In genomic region chr1:56073614-56074356, GRCh38 we compare ENCODE assay signal across 11 cellular contexts.
DNase-seq lines count a peak whose midpoint lies in the region; ATAC-seq and TF ChIP-seq lines count a peak whose summit lies in the region.
"Had no signal": no experiment of that assay in that cellular context is flagged by ENCODE, and none has a peak within 500 bp of the region (broad histone marks: within the 10 kb centered on the region; RNA-seq: fewer than 3 reads in every experiment).

No MANE protein-coding gene starts in this region.

- H3K4me3 Mint-ChIP-seq in MCF 10A (ENCODE audit: unreplicated experiment): no peak overlapping the region
- H3K4me3 Mint-ChIP-seq: activated naive CD8-positive, alpha-beta T cell treated with anti-CD3 and anti-CD28 coated beads, Interleukin-2, amount 50 U/mL, for 24 hours; CD4-positive, CD25-positive, alpha-beta regulatory T cell had no signal

- ATAC-seq in left ventricle myocardium superior (peak; percentile 86), gastrocnemius medialis (peak; percentile 73), HG02852 (IDR thresholded peaks at IDR 0.05; ENCODE audit: unreplicated experiment) (no peak), GM21723 (IDR thresholded peaks at IDR 0.05; ENCODE audit: unreplicated experiment) (no peak)
- ATAC-seq: activated naive CD8-positive, alpha-beta T cell treated with anti-CD3 and anti-CD28 coated beads, Interleukin-2, amount 50 U/mL, for 24 hours had no signal

- DNase-seq in EL: peak; percentile 80
- peak; percentile 71 for DNase-seq in MCF 10A (ENCODE audit: unreplicated experiment)
- peak; percentile 72 for DNase-seq in left ventricle myocardium superior
- DNase-seq in gastrocnemius medialis: peak; percentile 59 to 75
- no peak for DNase-seq in GM13977 (ENCODE audit: low spot score)
- no peak for DNase-seq in activated CD4-positive, CD25-positive, alpha-beta regulatory T cell (lab: John Stamatoyannopoulos, UW)
- DNase-seq: activated CD4-positive, alpha-beta T cell treated with anti-CD3 and anti-CD28 coated beads, Interleukin-2, amount 50 U/mL, for 4 hours; activated naive CD8-positive, alpha-beta T cell treated with anti-CD3 and anti-CD28 coated beads, Interleukin-2, amount 50 U/mL, for 24 hours; CD4-positive, CD25-positive, alpha-beta regulatory T cell had no signal

- H3K27me3 ChIP-seq in gastrocnemius medialis: no peaks in the 10 kb centered on the region

- in situ Hi-C loops in gastrocnemius medialis (cut with MboI; ENCODE audit: low sequenced_read_pairs in 4 of 4) (no loop called here), GM13977 (cut with MboI; ENCODE audit: low pct_unique_long_range_greater_than_20kb, low sequenced_read_pairs, unreplicated experiment) (no loop called here)

- CTCF ChIA-PET in MCF 10A (lab: Yijun Ruan, JAX): no interaction called here

- peaks cover 7% of the 10 kb centered on the region for H3K9me3 Mint-ChIP-seq in MCF 10A (ENCODE audit: unreplicated experiment)
- H3K9me3 Mint-ChIP-seq: activated naive CD8-positive, alpha-beta T cell treated with anti-CD3 and anti-CD28 coated beads, Interleukin-2, amount 50 U/mL, for 24 hours had no signal

- H3K4me3 ChIP-seq in gastrocnemius medialis: peak overlapping the region in 1 of 4 donors; percentile 1

- H3K4me1 ChIP-seq in gastrocnemius medialis: peaks cover 21 to 23% of the 10 kb centered on the region in 2 donors

- H3K36me3 Mint-ChIP-seq in MCF 10A (ENCODE audit: insufficient read depth, unreplicated experiment): no peaks in the 10 kb centered on the region
- H3K36me3 Mint-ChIP-seq: CD4-positive, CD25-positive, alpha-beta regulatory T cell had no signal

- H3K27ac ChIP-seq in gastrocnemius medialis: peak overlapping the region; percentile 70 to 82 (median 76)

- no peaks in the 10 kb centered on the region for H3K9me3 ChIP-seq in gastrocnemius medialis

- H3K27ac Mint-ChIP-seq in MCF 10A (ENCODE audit: low read depth, unreplicated experiment): peak overlapping the region; percentile 8
- H3K27ac Mint-ChIP-seq: activated naive CD8-positive, alpha-beta T cell treated with anti-CD3 and anti-CD28 coated beads, Interleukin-2, amount 50 U/mL, for 24 hours; CD4-positive, CD25-positive, alpha-beta regulatory T cell had no signal

- POLR2A ChIA-PET in MCF 10A (lab: Yijun Ruan, JAX): interaction anchor here (0.6 to 1.6 kb wide), 3 partner anchors 9 to 1005 kb away, joined by 3 to 4 read pairs (median 3); no protein-coding TSS in a partner anchor

- intact Hi-C loops in MCF 10A (cut with micrococcal nuclease) (no loop called here), left ventricle myocardium superior (cut with micrococcal nuclease) (no loop called here), gastrocnemius medialis (cut with DNase I; ENCODE audit: low total_unique reads) (loop anchor here (5.0 kb wide), 3 partner anchors 114 to 499 kb away; no protein-coding TSS in a partner anchor)

- H3K4me1 Mint-ChIP-seq in MCF 10A (ENCODE audit: insufficient read depth, unreplicated experiment): peaks cover 17% of the 10 kb centered on the region
- H3K4me1 Mint-ChIP-seq: activated naive CD8-positive, alpha-beta T cell treated with anti-CD3 and anti-CD28 coated beads, Interleukin-2, amount 50 U/mL, for 24 hours; CD4-positive, CD25-positive, alpha-beta regulatory T cell had no signal

- H3K27me3 Mint-ChIP-seq in MCF 10A (ENCODE audit: insufficient read depth, unreplicated experiment): no peaks in the 10 kb centered on the region
- H3K27me3 Mint-ChIP-seq: activated naive CD8-positive, alpha-beta T cell treated with anti-CD3 and anti-CD28 coated beads, Interleukin-2, amount 50 U/mL, for 24 hours; CD4-positive, CD25-positive, alpha-beta regulatory T cell had no signal

- TF ChIP-seq CTCF in MCF 10A (IDR thresholded peaks at IDR 0.05; ENCODE audit: unreplicated experiment): no peak
- no peak for TF ChIP-seq CTCF in gastrocnemius medialis (IDR thresholded peaks at IDR 0.05 in 4 of 5, conservative IDR thresholded peaks at IDR 0.05 in 1 of 5)
- TF ChIP-seq CTCF in GM13977 (IDR thresholded peaks at IDR 0.05; ENCODE audit: extremely low read depth, insufficient read depth, missing control alignments): no peak

- TF ChIP-seq POLR2A in gastrocnemius medialis (IDR thresholded peaks at IDR 0.05): no peak

- BruUV-seq in MCF 10A (replicated peaks; lab: Mats Ljungman, UMichigan): no TSS peak

- H3K36me3 ChIP-seq in gastrocnemius medialis: no peaks in the 10 kb centered on the region

Comparison
In these comparisons a context has a peak if more than half of its experiments do, and no peak if none do; other contexts are left out.
1. DNase-seq: peak in EL (single experiment), MCF 10A (single experiment), left ventricle myocardium superior (single experiment) and gastrocnemius medialis (2 of 2); none in GM13977 (single experiment) and activated CD4-positive, CD25-positive, alpha-beta regulatory T cell (0 of 4).
2. ATAC-seq: peak in left ventricle myocardium superior (single experiment) and gastrocnemius medialis (2 of 2); none in HG02852 (single experiment) and GM21723 (single experiment).